1 cellular context compared by ENCODE assay signal in the genomic region with DNA sequence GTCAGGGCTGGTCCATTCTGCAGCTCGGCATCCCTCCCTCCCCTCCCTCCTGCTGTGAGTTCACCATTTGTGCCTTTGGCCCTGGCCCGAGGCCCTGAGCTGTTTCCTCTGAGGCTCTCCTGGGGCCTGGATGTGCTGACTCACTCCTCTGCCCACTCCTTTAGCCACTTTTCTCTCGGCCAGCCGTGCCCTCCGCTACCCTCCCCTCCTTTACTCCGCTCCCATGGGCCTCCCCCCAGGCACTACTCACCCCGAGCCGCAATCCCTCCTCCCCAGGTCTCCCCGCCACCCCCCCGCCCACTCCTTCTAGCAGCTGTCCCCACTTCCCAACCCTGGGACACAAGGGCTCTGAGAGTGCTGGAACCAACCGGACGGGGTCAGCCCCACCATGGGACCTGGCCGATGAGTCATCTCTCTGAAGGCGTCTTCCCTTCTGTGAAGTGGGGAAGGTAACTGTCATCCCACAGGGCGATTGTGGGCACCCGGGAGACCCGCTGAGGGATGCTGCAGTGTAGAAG.
TF ChIP-seq lines count a peak whose summit lies in the region.

No MANE protein-coding gene starts in this region.

TF ChIP-seq in HCT116, 20 proteins besides CTCF, POLR2A, EP300 and RAD21 (continued from another document):
- TF ChIP-seq, protein P1, sequence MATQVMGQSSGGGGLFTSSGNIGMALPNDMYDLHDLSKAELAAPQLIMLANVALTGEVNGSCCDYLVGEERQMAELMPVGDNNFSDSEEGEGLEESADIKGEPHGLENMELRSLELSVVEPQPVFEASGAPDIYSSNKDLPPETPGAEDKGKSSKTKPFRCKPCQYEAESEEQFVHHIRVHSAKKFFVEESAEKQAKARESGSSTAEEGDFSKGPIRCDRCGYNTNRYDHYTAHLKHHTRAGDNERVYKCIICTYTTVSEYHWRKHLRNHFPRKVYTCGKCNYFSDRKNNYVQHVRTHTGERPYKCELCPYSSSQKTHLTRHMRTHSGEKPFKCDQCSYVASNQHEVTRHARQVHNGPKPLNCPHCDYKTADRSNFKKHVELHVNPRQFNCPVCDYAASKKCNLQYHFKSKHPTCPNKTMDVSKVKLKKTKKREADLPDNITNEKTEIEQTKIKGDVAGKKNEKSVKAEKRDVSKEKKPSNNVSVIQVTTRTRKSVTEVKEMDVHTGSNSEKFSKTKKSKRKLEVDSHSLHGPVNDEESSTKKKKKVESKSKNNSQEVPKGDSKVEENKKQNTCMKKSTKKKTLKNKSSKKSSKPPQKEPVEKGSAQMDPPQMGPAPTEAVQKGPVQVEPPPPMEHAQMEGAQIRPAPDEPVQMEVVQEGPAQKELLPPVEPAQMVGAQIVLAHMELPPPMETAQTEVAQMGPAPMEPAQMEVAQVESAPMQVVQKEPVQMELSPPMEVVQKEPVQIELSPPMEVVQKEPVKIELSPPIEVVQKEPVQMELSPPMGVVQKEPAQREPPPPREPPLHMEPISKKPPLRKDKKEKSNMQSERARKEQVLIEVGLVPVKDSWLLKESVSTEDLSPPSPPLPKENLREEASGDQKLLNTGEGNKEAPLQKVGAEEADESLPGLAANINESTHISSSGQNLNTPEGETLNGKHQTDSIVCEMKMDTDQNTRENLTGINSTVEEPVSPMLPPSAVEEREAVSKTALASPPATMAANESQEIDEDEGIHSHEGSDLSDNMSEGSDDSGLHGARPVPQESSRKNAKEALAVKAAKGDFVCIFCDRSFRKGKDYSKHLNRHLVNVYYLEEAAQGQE (IDR thresholded peaks at IDR 0.05; ENCODE audit: low read depth), result no peak
- no peak for TF ChIP-seq ZNF274 (IDR thresholded peaks at IDR 0.05; ENCODE audit: low read depth, low read length)
- TF ChIP-seq SRF (IDR thresholded peaks at IDR 0.05; ENCODE audit: low read depth), result no peak
- peak; percentile 56 for TF ChIP-seq TCF7L2 (IDR thresholded peaks at IDR 0.05; ENCODE audit: borderline replicate concordance, extremely low read depth, insufficient read depth, insufficient read length)
- no peak for TF ChIP-seq CEBPB (IDR thresholded peaks at IDR 0.05; ENCODE audit: low read depth)
- TF ChIP-seq CBX3 (IDR thresholded peaks at IDR 0.05; ENCODE audit: low read depth), result no peak
